ENCODE assay signal across 1 cellular context in genomic region chr6:17580518-17581048, GRCh38.
TF ChIP-seq lines count a peak whose summit lies in the region.

No MANE protein-coding gene starts in this region.

TF ChIP-seq in WTC11, 78 proteins besides CTCF, POLR2A, EP300 and RAD21 (continued from another document):
- TF ChIP-seq STAT6 (CRISPR knock-in tag; conservative IDR thresholded peaks at IDR 0.05; ENCODE audit: low read depth) (no peak), MAX (CRISPR knock-in tag; IDR thresholded peaks at IDR 0.05) (peak; percentile 29; the same call in 1 of the 2 replicates)
